26 cellular contexts compared by ENCODE assay signal in genomic region chr15:93182806-93183205, GRCh38.
"Had no signal": no experiment of that assay in that cellular context is flagged by ENCODE, and none has a peak within 500 bp of the region (broad histone marks: within the 10 kb centered on the region; RNA-seq: fewer than 3 reads in every experiment).

No MANE protein-coding gene starts in this region.

- H3K27ac ChIP-seq: gastroesophageal sphincter, hepatocyte, neutrophil, right lobe of liver, tibial nerve, WERI-Rb-1 had no signal

- H3K27ac Mint-ChIP-seq: activated CD4-positive, alpha-beta memory T cell treated with anti-CD3 and anti-CD28 coated beads, Interleukin-2, amount 10 ng/mL, durations not matched to agents 7 days and 5 days; activated CD4-positive, alpha-beta T cell treated with anti-CD3 and anti-CD28 coated beads, Interleukin-2, amount 10 ng/mL, durations not matched to agents 7 days and 5 days; activated naive CD8-positive, alpha-beta T cell treated with anti-CD3 and anti-CD28 coated beads, Interleukin-2, amount 50 U/mL, for 24 hours; activated T-cell treated with anti-CD3 and anti-CD28 coated beads, Interleukin-2, amount 50 U/mL, for 24 hours; activated T-helper 17 cell treated with anti-CD3 and anti-CD28 coated beads, Interleukin-2, amount 50 U/mL, for 72 hours; mesothelial cell of epicardium; T-helper 17 cell had no signal

- H3K9me3 Mint-ChIP-seq: activated CD4-positive, alpha-beta memory T cell treated with anti-CD3 and anti-CD28 coated beads, Interleukin-2, amount 10 ng/mL, durations not matched to agents 7 days and 5 days; activated CD4-positive, alpha-beta T cell treated with anti-CD3 and anti-CD28 coated beads, Interleukin-2, amount 10 ng/mL, durations not matched to agents 7 days and 5 days; activated naive CD8-positive, alpha-beta T cell treated with anti-CD3 and anti-CD28 coated beads, Interleukin-2, amount 50 U/mL, for 24 hours; activated T-cell treated with anti-CD3 and anti-CD28 coated beads, Interleukin-2, amount 50 U/mL, for 24 hours; activated T-helper 17 cell treated with anti-CD3 and anti-CD28 coated beads, Interleukin-2, amount 50 U/mL, for 72 hours; central memory CD8-positive, alpha-beta T cell; mesothelial cell of epicardium; naive B cell had no signal

- H3K27me3 Mint-ChIP-seq: activated T-cell treated with anti-CD3 and anti-CD28 coated beads, Interleukin-2, amount 50 U/mL, for 24 hours; activated T-helper 17 cell treated with anti-CD3 and anti-CD28 coated beads, Interleukin-2, amount 50 U/mL, for 72 hours; central memory CD8-positive, alpha-beta T cell; naive B cell had no signal

- H3K4me3 Mint-ChIP-seq: activated CD4-positive, alpha-beta memory T cell treated with anti-CD3 and anti-CD28 coated beads, Interleukin-2, amount 10 ng/mL, durations not matched to agents 7 days and 5 days; activated CD4-positive, alpha-beta T cell treated with anti-CD3 and anti-CD28 coated beads, Interleukin-2, amount 10 ng/mL, durations not matched to agents 7 days and 5 days; activated naive CD8-positive, alpha-beta T cell treated with anti-CD3 and anti-CD28 coated beads, Interleukin-2, amount 50 U/mL, for 24 hours; activated T-cell treated with anti-CD3 and anti-CD28 coated beads, Interleukin-2, amount 50 U/mL, for 24 hours; activated T-helper 17 cell treated with anti-CD3 and anti-CD28 coated beads, Interleukin-2, amount 50 U/mL, for 72 hours; central memory CD8-positive, alpha-beta T cell; mesothelial cell of epicardium; naive B cell; T-helper 17 cell had no signal

- H3K27me3 ChIP-seq: gastroesophageal sphincter, right lobe of liver, tibial nerve had no signal

- DNase-seq: activated CD4-positive, alpha-beta memory T cell treated with anti-CD3 and anti-CD28 coated beads, Interleukin-2, amount 10 ng/mL, durations not matched to agents 7 days and 5 days; activated CD4-positive, alpha-beta T cell treated with anti-CD3 and anti-CD28 coated beads for 1 hour; activated CD4-positive, alpha-beta T cell treated with anti-CD3 and anti-CD28 coated beads, Interleukin-2, amount 10 ng/mL, durations not matched to agents 7 days and 5 days; activated CD8-positive, alpha-beta memory T cell treated with anti-CD3 and anti-CD28 coated beads, Interleukin-2, amount 50 U/mL, for 48 hours; activated gamma-delta T cell treated with Interleukin-2 at 50 U/mL for 16 hours; activated naive CD4-positive, alpha-beta T cell treated with anti-CD3 and anti-CD28 coated beads, Interleukin-2, amount 50 U/mL, for 16 hours; activated naive CD8-positive, alpha-beta T cell treated with anti-CD3 and anti-CD28 coated beads, Interleukin-2, amount 50 U/mL, for 24 hours; activated T-cell treated with anti-CD3 and anti-CD28 coated beads, Interleukin-2, amount 50 U/mL, for 24 hours; amygdala; dermis blood vessel endothelial cell; effector CD4-positive, alpha-beta T cell; left cardiac atrium; naive B cell; right lobe of liver; stimulated activated CD4-positive, alpha-beta T cell treated with anti-CD3 and anti-CD28 coated beads, Interleukin-2, amount 100 ng/mL, for 48 hours; stimulated activated naive CD4-positive, alpha-beta T cell treated with Interleukin-2 at 50 U/mL for 16 hours; T-helper 17 cell; T1000; WERI-Rb-1 had no signal

- H3K4me3 ChIP-seq: gastroesophageal sphincter, hepatocyte, right lobe of liver, tibial nerve had no signal

- H3K9me3 ChIP-seq: gastroesophageal sphincter, neutrophil, right lobe of liver, tibial nerve had no signal

- H3K36me3 ChIP-seq: gastroesophageal sphincter, neutrophil, right lobe of liver, tibial nerve, WERI-Rb-1 had no signal

- ATAC-seq: activated naive CD8-positive, alpha-beta T cell treated with anti-CD3 and anti-CD28 coated beads, Interleukin-2, amount 50 U/mL, for 24 hours; activated T-helper 17 cell treated with anti-CD3 and anti-CD28 coated beads, Interleukin-2, amount 50 U/mL, for 72 hours; gastroesophageal sphincter; left cardiac atrium; right lobe of liver; T-helper 17 cell had no signal

- H2AFZ ChIP-seq: hepatocyte had no signal

- H3K4me1 Mint-ChIP-seq: activated CD4-positive, alpha-beta T cell treated with anti-CD3 and anti-CD28 coated beads, Interleukin-2, amount 10 ng/mL, durations not matched to agents 7 days and 5 days; activated naive CD8-positive, alpha-beta T cell treated with anti-CD3 and anti-CD28 coated beads, Interleukin-2, amount 50 U/mL, for 24 hours; activated T-helper 17 cell treated with anti-CD3 and anti-CD28 coated beads, Interleukin-2, amount 50 U/mL, for 72 hours; central memory CD8-positive, alpha-beta T cell had no signal

- H3K36me3 Mint-ChIP-seq: mesothelial cell of epicardium, naive B cell had no signal

- H3K4me1 ChIP-seq: right lobe of liver had no signal
